ENCODE assay signal across 1 cellular context in the genomic region with DNA sequence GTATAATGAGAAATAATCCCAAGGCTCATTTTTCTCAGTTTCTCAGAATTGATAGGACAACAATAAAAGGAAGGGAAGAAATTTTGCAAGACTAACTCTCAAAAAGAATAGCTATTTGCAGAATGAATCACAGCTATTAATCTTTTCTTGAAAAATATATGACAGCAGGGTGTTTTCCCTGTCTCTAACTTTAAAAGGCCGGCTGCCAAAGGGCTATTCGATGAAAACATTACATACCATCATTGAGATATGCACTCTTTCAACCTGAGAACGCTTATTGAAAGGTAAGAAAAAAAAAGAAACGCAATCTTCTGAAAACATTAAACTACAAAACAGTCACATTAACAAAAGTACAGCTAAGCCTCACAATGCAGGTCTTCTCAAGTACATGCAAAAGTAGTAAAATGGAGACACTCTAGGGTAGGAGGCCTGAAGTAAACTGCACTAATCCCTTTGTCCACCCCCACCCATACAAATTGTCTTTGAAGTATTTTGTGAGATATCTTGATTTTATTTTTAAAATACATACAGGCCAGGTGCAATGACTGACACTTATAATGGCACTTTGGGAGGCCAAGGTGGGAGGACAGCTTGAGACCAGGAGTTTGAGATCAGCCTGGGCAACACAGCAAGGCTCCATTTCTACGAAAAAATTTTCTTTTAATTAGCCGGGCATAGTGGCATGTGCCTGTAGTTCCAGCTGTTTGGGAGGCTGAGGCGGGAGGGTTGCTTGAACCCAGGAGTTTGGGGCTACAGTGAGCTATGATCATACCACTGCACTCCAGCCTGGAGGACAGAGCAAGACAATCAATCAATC.
A peak's percentile ranks its signal among the peaks of the same experiment; 100 is the strongest.
TF ChIP-seq lines count a peak whose summit lies in the region.

No MANE protein-coding gene starts in this region.

TF ChIP-seq in IMR-90, 13 proteins besides CTCF, POLR2A, EP300 and RAD21:
- TF ChIP-seq USF2 (IDR thresholded peaks at IDR 0.05; ENCODE audit: low read depth, low read length) (no peak), CEBPB (IDR thresholded peaks at IDR 0.05; ENCODE audit: low read depth, low read length) (peak; percentile 53; the same call in 1 of the 2 replicates), BHLHE40 (IDR thresholded peaks at IDR 0.05; ENCODE audit: low read depth, low read length) (no peak), RFX5 (IDR thresholded peaks at IDR 0.05; ENCODE audit: low read depth, low read length) (no peak), MXI1 (IDR thresholded peaks at IDR 0.05; ENCODE audit: borderline replicate concordance, low read depth, low read length) (no peak), RCOR1 (IDR thresholded peaks at IDR 0.05; ENCODE audit: insufficient replicate concordance, low read length) (no peak), MAFK (IDR thresholded peaks at IDR 0.05; ENCODE audit: low read depth, low read length) (no peak), FOS (IDR thresholded peaks at IDR 0.05; ENCODE audit: low read depth, low read length) (no peak)
